In genomic region chr13:45331981-45332830, GRCh38 we compare ENCODE assay signal across 8 cellular contexts. TPM values are rescaled to one million over a fixed set of nuclear protein-coding genes. Genes with fewer than 3 reads are reported as not detected.
DNase-seq lines count a peak whose midpoint lies in the region; ATAC-seq, FAIRE-seq and TF ChIP-seq lines count a peak whose summit lies in the region.

No MANE protein-coding gene starts in this region.

- no peak overlapping the region for H3K4me3 Mint-ChIP-seq in activated naive CD8-positive, alpha-beta T cell

- H3K27ac Mint-ChIP-seq in activated naive CD8-positive, alpha-beta T cell, result peak overlapping the region; percentile 37

- H3K9me3 Mint-ChIP-seq in activated naive CD8-positive, alpha-beta T cell (ENCODE audit: low read depth), result no peaks in the 10 kb centered on the region

- H3K4me3 ChIP-seq in HFF-Myc (replicated peaks; ENCODE audit: low read depth, low read length), result no peak overlapping the region

- ATAC-seq in HG02973 (IDR thresholded peaks at IDR 0.05; ENCODE audit: unreplicated experiment), result no peak

- H3K4me1 Mint-ChIP-seq in activated naive CD8-positive, alpha-beta T cell (ENCODE audit: low read depth), result peaks cover 94% of the 10 kb centered on the region

- peak; percentile 65 for DNase-seq in A172 (ENCODE audit: low spot score)
- peak; percentile 73 for DNase-seq in HFF-Myc (ENCODE audit: extremely low read depth, low read depth)
- peak; percentile 37 for DNase-seq in hepatic stellate cell (ENCODE audit: low spot score)
- no peak for DNase-seq in GM12891 (ENCODE audit: insufficient read length, low spot score)
- no peak for DNase-seq in NCI-H1105 (lab: John Stamatoyannopoulos, UW)
- DNase-seq in NCI-H345 (lab: John Stamatoyannopoulos, UW), result no peak

- TF ChIP-seq CTCF in HFF-Myc (IDR thresholded peaks at IDR 0.05; ENCODE audit: low read depth, low read length, missing control alignments), result no peak

- FAIRE-seq in GM12891 (lab: Jason Lieb, UNC), result no peak

- no peak; the same call in 1 of the 2 replicates for TF ChIP-seq POLR2A in GM12891 (IDR thresholded peaks at IDR 0.05; ENCODE audit: low read depth, low read length)

- no peaks in the 10 kb centered on the region for H3K27me3 Mint-ChIP-seq in activated naive CD8-positive, alpha-beta T cell

- peaks cover 18% of the 10 kb centered on the region for H3K36me3 Mint-ChIP-seq in activated naive CD8-positive, alpha-beta T cell

TF ChIP-seq in GM12891, 5 proteins besides CTCF, POLR2A, EP300 and RAD21:
- no peak for TF ChIP-seq SPI1 (IDR thresholded peaks at IDR 0.05; ENCODE audit: low read depth, low read length)
- TF ChIP-seq POLR2AphosphoS5 (IDR thresholded peaks at IDR 0.05; ENCODE audit: low read depth, low read length), result no peak
- TF ChIP-seq POU2F2 (IDR thresholded peaks at IDR 0.05; ENCODE audit: low read depth, low read length), result no peak
- no peak for TF ChIP-seq PAX5 (IDR thresholded peaks at IDR 0.05; ENCODE audit: insufficient read depth, low read length, severe bottlenecking)
- TF ChIP-seq TAF1 (IDR thresholded peaks at IDR 0.05; ENCODE audit: low read depth, low read length), result no peak

RNA-seq across cellular contexts. Expression of gene TPT1, which starts 8.8 kb away (rescaled TPM):
- total RNA-seq in A172 (2014; rRNA removed; shearing (Covaris generic)), result 1,498 and 1,612 TPM in 2 replicates
- polyA plus RNA-seq in GM12891 (2012; ENCODE audit: low read depth, missing spikeins), result 5,358 TPM

Comparison
In these comparisons a context has a peak if more than half of its experiments do, and no peak if none do; other contexts are left out.
1. DNase-seq: peak in A172 (single experiment), HFF-Myc (single experiment) and hepatic stellate cell (single experiment); none in GM12891 (single experiment), NCI-H1105 (single experiment) and NCI-H345 (single experiment).